In the genomic region with DNA sequence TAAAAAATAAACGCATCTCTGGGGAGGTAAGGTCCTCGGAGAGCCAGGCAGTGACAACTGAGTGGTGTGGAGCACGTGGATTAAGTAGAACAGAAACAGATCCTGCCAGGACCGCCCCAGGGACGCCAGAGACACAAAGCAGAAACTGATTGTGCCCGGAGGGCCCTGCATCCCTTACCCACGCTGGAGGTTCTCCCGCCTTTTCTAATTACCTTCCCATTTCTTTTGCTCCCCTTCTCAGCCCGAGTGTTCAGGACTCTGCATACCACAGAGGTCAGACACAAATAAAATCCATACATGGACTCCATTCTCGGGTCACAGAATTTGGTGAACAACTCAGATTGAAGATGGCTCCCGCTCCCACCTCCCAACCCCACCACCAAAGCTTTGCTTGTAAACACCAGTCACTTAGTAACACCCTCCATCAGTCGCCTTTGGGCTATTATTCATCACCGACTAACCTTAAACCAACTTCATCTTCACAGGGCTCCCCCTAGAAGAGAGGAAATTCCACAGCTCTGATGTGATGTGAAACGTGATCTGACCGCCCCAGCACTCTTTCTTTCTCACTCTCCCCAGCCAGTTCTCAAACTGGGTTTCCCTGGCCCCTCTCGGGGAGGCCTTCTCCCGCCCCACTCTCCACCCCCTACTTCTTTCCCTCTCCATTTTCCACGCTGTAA, we compare ENCODE assay signal across 8 cellular contexts. TPM values are rescaled to one million over a fixed set of nuclear protein-coding genes. Genes with fewer than 3 reads are reported as not detected.
DNase-seq lines count a peak whose midpoint lies in the region; FAIRE-seq and TF ChIP-seq lines count a peak whose summit lies in the region.

No MANE protein-coding gene starts in this region.

- H3K27ac Mint-ChIP-seq in nephron: peak overlapping the region; percentile 98 to 99 (median 99)

- peaks cover 69% of the 10 kb centered on the region for H3K4me1 Mint-ChIP-seq in nephron

- TF ChIP-seq POLR2A in GM12892 (IDR thresholded peaks at IDR 0.05; ENCODE audit: low read depth, low read length): no peak

- peak overlapping the region; percentile 29 for H3K4me3 ChIP-seq in epithelial cell of proximal tubule (ENCODE audit: low read depth, low read length)

- peak; percentile 71 for DNase-seq in activated effector memory CD4-positive, alpha-beta T cell treated with anti-CD3 and anti-CD28 coated beads, Interleukin-2, amount 50 U/mL, for 16 hours
- DNase-seq in activated effector memory CD4-positive, alpha-beta T cell treated with Interleukin-2 at 50 U/mL for 16 hours: no peak
- peak; percentile 95 for DNase-seq in epithelial cell of proximal tubule (ENCODE audit: low read depth)
- no peak for DNase-seq in NCI-H524 treated with DMSO at 0.1 percent for 48 hours (lab: John Stamatoyannopoulos, UW)
- DNase-seq in NCI-H82 treated with DMSO at 0.1 percent for 48 hours (lab: John Stamatoyannopoulos, UW; ENCODE audit: unreplicated experiment): no peak
- DNase-seq in GM12892 (ENCODE audit: insufficient read length): no peak

- peak overlapping the region; percentile 56 for H3K27ac ChIP-seq in VCaP

- no peaks in the 10 kb centered on the region for H3K27me3 Mint-ChIP-seq in nephron (ENCODE audit: low read depth)

- H3K9me3 Mint-ChIP-seq in nephron: no peaks in the 10 kb centered on the region

- H3K4me3 Mint-ChIP-seq in nephron: peak overlapping the region; percentile 71 to 81 (median 77)

- H3K36me3 Mint-ChIP-seq in nephron (ENCODE audit: low read depth): no peaks in the 10 kb centered on the region

- no peak for FAIRE-seq in GM12892 (lab: Jason Lieb, UNC)

- TF ChIP-seq CTCF in VCaP (conservative IDR thresholded peaks at IDR 0.05) (no peak), epithelial cell of proximal tubule (conservative IDR thresholded peaks at IDR 0.05; ENCODE audit: low read depth, low read length) (peak; percentile 5), nephron (IDR thresholded peaks at IDR 0.05; ENCODE audit: unreplicated experiment in 3 of 3) (no peak)

RNA-seq across cellular contexts. Expression of a gene that starts 32.6 kb away (rescaled TPM):
- 20.9 and 25.9 TPM in 2 replicates for total RNA-seq in epithelial cell of proximal tubule
- polyA plus RNA-seq in GM12892 (2012; ENCODE audit: missing spikeins): 8.3 TPM

Comparison
In these comparisons a context has a peak if more than half of its experiments do, and no peak if none do; other contexts are left out.
1. DNase-seq: peak in activated effector memory CD4-positive, alpha-beta T cell treated with anti-CD3 and anti-CD28 coated beads, Interleukin-2, amount 50 U/mL, for 16 hours (single experiment) and epithelial cell of proximal tubule (single experiment); none in activated effector memory CD4-positive, alpha-beta T cell treated with Interleukin-2 at 50 U/mL for 16 hours (single experiment), NCI-H524 treated with DMSO at 0.1 percent for 48 hours (single experiment), NCI-H82 treated with DMSO at 0.1 percent for 48 hours (single experiment) and GM12892 (single experiment).